In genomic region chr14:66056268-66056907, GRCh38 we compare ENCODE assay signal across 29 cellular contexts.
"Had no signal": no experiment of that assay in that cellular context is flagged by ENCODE, and none has a peak within 500 bp of the region (broad histone marks: within the 10 kb centered on the region; RNA-seq: fewer than 3 reads in every experiment).

No MANE protein-coding gene starts in this region.

- FAIRE-seq: islet of Langerhans, TTC549 had no signal

- DNase-seq: activated CD4-positive, alpha-beta T cell treated with anti-CD3 and anti-CD28 coated beads for 48 hours; activated CD4-positive, alpha-beta T cell treated with anti-CD3 and anti-CD28 coated beads, Interleukin-2, amount 50 U/mL, for 48 hours; activated CD8-positive, alpha-beta memory T cell treated with anti-CD3 and anti-CD28 coated beads for 24 hours; activated gamma-delta T cell; activated naive CD4-positive, alpha-beta T cell treated with anti-CD3 and anti-CD28 coated beads, Interleukin-2, amount 10 ng/mL, durations not matched to agents 7 days and 5 days; amniotic stem cell; central memory CD4-positive, alpha-beta T cell; effector memory CD4-positive, alpha-beta T cell; gastrocnemius medialis; glutamatergic neuron; left ventricle myocardium inferior; mesendoderm; ovary; stimulated activated CD4-positive, alpha-beta T cell treated with anti-CD3 and anti-CD28 coated beads, Interleukin-1b, Interleukin-23, amount 100 ng/mL, for 48 hours; stimulated activated CD4-positive, alpha-beta T cell treated with anti-CD3 and anti-CD28 coated beads, Interleukin-4, amount 100 ng/mL, for 4 hours; stimulated activated CD8-positive, alpha-beta memory T cell treated with anti-CD3 and anti-CD28 coated beads, Interleukin-4, amount 100 ng/mL, for 48 hours; T-helper 9 cell; uterus; WERI-Rb-1 had no signal

- H3K4me3 ChIP-seq: gastrocnemius medialis, left ventricle myocardium inferior, lung, ovary, skin epidermis, tibial nerve, uterus had no signal

- H3K36me3 ChIP-seq: gastrocnemius medialis, left ventricle myocardium inferior, ovary, tibial nerve, uterus, WERI-Rb-1 had no signal

- ATAC-seq: activated CD4-positive, CD25-positive, alpha-beta regulatory T cell treated with anti-CD3 and anti-CD28 coated beads, Interleukin-2, amount 50 U/mL, for 24 hours; gastrocnemius medialis; sciatic nerve; stimulated activated memory B cell treated with anti-CD40 and anti-IgM and Interleukin-4, amounts not matched to agents 10 μg/mL and 1 μg/mL and 100 μg/mL, for 72 hours had no signal

- H3K27ac ChIP-seq: gastrocnemius medialis, left ventricle myocardium inferior, ovary, skin epidermis, tibial nerve, uterus, WERI-Rb-1 had no signal

- H3K27me3 ChIP-seq: gastrocnemius medialis, ovary, tibial nerve, uterus had no signal

- H3K4me1 ChIP-seq: gastrocnemius medialis, left ventricle myocardium inferior, tibial nerve, uterus had no signal

- H3K27ac Mint-ChIP-seq: activated naive CD4-positive, alpha-beta T cell treated with anti-CD3 and anti-CD28 coated beads, Interleukin-2, amount 10 ng/mL, durations not matched to agents 7 days and 5 days; progenitor cell of endocrine pancreas; stimulated activated memory B cell treated with anti-CD40 and anti-IgM and Interleukin-4, amounts not matched to agents 10 μg/mL and 1 μg/mL and 100 μg/mL, for 72 hours had no signal

- H3K4me3 Mint-ChIP-seq: activated naive CD4-positive, alpha-beta T cell treated with anti-CD3 and anti-CD28 coated beads, Interleukin-2, amount 10 ng/mL, durations not matched to agents 7 days and 5 days; stimulated activated memory B cell treated with anti-CD40 and anti-IgM and Interleukin-4, amounts not matched to agents 10 μg/mL and 1 μg/mL and 100 μg/mL, for 72 hours; T-cell had no signal

- H3K36me3 Mint-ChIP-seq: stimulated activated memory B cell treated with anti-CD40 and anti-IgM and Interleukin-4, amounts not matched to agents 10 μg/mL and 1 μg/mL and 100 μg/mL, for 72 hours had no signal

- H3K4me1 Mint-ChIP-seq: activated naive CD4-positive, alpha-beta T cell treated with anti-CD3 and anti-CD28 coated beads, Interleukin-2, amount 10 ng/mL, durations not matched to agents 7 days and 5 days had no signal

- H3K9me3 ChIP-seq: gastrocnemius medialis, ovary, uterus had no signal
